ENCODE assay signal across 1 cellular context in genomic region chr20:39446397-39446796, GRCh38.
TF ChIP-seq lines count a peak whose summit lies in the region.

No MANE protein-coding gene starts in this region.

TF ChIP-seq in GM12878, 131 proteins besides CTCF, POLR2A, EP300 and RAD21:
- TF ChIP-seq RB1 (IDR thresholded peaks at IDR 0.05; ENCODE audit: borderline replicate concordance) (no peak), MEF2A (IDR thresholded peaks at IDR 0.05; ENCODE audit: insufficient read depth, low read depth, low read length) (no peak), NFYA (IDR thresholded peaks at IDR 0.05; ENCODE audit: borderline replicate concordance, low read depth, low read length) (no peak), NR2F1 (conservative IDR thresholded peaks at IDR 0.05) (peak; percentile 64; the same call in 1 of the 2 replicates), ZNF687 (IDR thresholded peaks at IDR 0.05) (peak; percentile 30; the same call in 1 of the 2 replicates)
TF ChIP-seq in GM12878: peak in this region for 2.
